In the genomic region with DNA sequence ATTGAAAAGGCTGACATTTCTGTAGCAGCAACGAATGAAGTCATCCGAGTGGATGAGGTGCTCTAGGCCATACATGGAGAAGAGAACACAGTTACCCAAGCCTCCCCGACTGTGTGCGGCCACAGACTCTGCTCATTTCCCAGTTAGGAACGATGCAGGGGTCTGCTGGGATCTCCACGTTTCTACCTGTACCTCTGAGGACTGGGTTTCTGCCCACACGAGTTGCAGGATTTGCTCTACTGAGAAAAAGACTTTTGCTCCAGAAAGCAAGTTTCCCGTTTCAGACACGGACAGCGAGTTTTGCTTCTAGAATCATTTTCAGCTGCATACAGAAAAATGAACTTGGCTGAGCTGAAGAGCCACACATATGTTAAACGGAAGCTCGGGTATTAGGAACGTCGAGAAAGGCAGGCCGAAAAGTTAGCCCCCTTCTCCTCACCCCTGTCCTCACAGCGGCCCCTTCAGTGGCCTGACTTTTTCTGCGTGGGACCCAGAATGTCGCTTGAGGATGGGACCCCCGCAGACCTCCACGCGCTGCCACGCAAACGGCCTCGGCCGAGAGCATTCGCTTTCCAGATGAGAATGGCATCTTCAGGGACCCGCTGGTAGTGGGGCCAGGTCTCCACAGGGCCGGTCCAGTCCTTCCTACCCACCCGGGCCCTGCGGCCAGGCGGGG, we compare ENCODE assay signal across 8 cellular contexts. TPM values are rescaled to one million over a fixed set of nuclear protein-coding genes. Genes with fewer than 3 reads are reported as not detected.
DNase-seq lines count a peak whose midpoint lies in the region; ATAC-seq, FAIRE-seq and TF ChIP-seq lines count a peak whose summit lies in the region.

No MANE protein-coding gene starts in this region.

- TF ChIP-seq CTCF in omental fat pad (IDR thresholded peaks at IDR 0.05): no peak

- H3K36me3 ChIP-seq in SJCRH30: no peaks in the 10 kb centered on the region

- no peak overlapping the region for H3K27ac ChIP-seq in SJCRH30

- FAIRE-seq in GM12892 (lab: Jason Lieb, UNC): peak; percentile 88

- ATAC-seq in omental fat pad (ENCODE audit: low FRiP score) (peak; percentile 26), GM21717 (IDR thresholded peaks at IDR 0.05; ENCODE audit: unreplicated experiment) (no peak)

- DNase-seq in GM12892 (ENCODE audit: insufficient read length): no peak
- DNase-seq in SJCRH30: peak in 1 of 2 experiments; percentile 15
- DNase-seq in fibroblast of gingiva (ENCODE audit: low read depth): peak; percentile 37
- no peak for DNase-seq in omental fat pad (ENCODE audit: low spot score)
- DNase-seq in Ammon's horn (ENCODE audit: low spot score): no peak
- DNase-seq in DMS79 (lab: John Stamatoyannopoulos, UW): no peak
- no peak for DNase-seq in NCI-H187 (lab: John Stamatoyannopoulos, UW)

- no peak for TF ChIP-seq POLR2A in GM12892 (IDR thresholded peaks at IDR 0.05; ENCODE audit: low read depth, low read length)

- H3K9me3 ChIP-seq in SJCRH30 (replicated peaks): no peaks in the 10 kb centered on the region

- H3K4me1 ChIP-seq in SJCRH30: no peaks in the 10 kb centered on the region

- peak overlapping the region; percentile 65 for H3K4me3 ChIP-seq in SJCRH30

- no peaks in the 10 kb centered on the region for H3K27me3 ChIP-seq in SJCRH30

RNA-seq across cellular contexts. Expression of gene RAB31, which starts 0.6 kb away (rescaled TPM):
- polyA plus RNA-seq in GM12892 (2012; ENCODE audit: missing spikeins): 26.4 TPM
- 7.1 and 8.1 TPM in 2 replicates for total RNA-seq in SJCRH30 (2014; rRNA removed; shearing (Covaris generic))
- 10 to 100 TPM; 51.1 to 79.3 (median 67.9) TPM for total RNA-seq in omental fat pad
